Comparison of ENCODE assay signal across 8 cellular contexts in the genomic region with DNA sequence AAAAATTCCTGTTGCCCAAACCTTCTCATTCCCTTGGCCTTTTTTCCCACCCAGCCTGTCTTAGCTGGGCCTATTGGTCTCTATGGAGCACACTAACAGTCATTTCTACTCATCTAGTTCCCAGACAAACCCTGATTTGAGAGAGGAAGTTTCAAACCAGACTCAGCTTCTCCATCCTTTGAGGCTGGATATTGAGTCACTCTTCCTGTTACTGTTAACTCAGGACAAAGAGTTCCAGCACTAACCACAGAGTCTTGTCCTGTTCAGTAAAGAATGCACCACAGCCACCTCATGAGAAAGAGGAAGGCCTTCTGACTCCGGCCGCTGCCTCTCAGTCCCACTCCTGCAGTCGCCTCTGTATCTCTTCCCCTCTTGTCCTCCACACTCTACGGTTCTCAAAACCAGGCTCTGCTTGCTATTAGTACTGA.
A peak's percentile ranks its signal among the peaks of the same experiment; 100 is the strongest.
DNase-seq lines count a peak whose midpoint lies in the region; ATAC-seq and TF ChIP-seq lines count a peak whose summit lies in the region.

No MANE protein-coding gene starts in this region.

- no peak overlapping the region for H3K4me3 Mint-ChIP-seq in effector memory CD8-positive, alpha-beta T cell
- no peak overlapping the region for H3K4me3 Mint-ChIP-seq in nephron progenitor cell

- H3K4me1 ChIP-seq in skeletal muscle satellite cell (ENCODE audit: control insufficient read depth, insufficient read depth, low read length), result peaks cover 43% of the 10 kb centered on the region

- H3K9me3 Mint-ChIP-seq in effector memory CD8-positive, alpha-beta T cell, result no peaks in the 10 kb centered on the region
- no peaks in the 10 kb centered on the region for H3K9me3 Mint-ChIP-seq in nephron progenitor cell

- H3K4me2 ChIP-seq in skeletal muscle satellite cell (ENCODE audit: low read length), result peak overlapping the region; percentile 44

- peak; percentile 99 for DNase-seq in HCEC 1CT
- peak; percentile 100 for DNase-seq in SKM-1 treated with dmso at 0.1 percent for 144 hours (lab: John Stamatoyannopoulos, UW; ENCODE audit: unreplicated experiment)
- DNase-seq in head of caudate nucleus, result peak in 30 of 42 donors; percentile 8 to 72 (median 28)
- DNase-seq in effector memory CD8-positive, alpha-beta T cell, result no peak
- DNase-seq in nephron progenitor cell, result no peak
- no peak for DNase-seq in COR-L47 (lab: John Stamatoyannopoulos, UW)

- H3K27ac Mint-ChIP-seq in effector memory CD8-positive, alpha-beta T cell, result no peak overlapping the region
- no peak overlapping the region for H3K27ac Mint-ChIP-seq in nephron progenitor cell

- TF ChIP-seq CTCF in nephron progenitor cell (IDR thresholded peaks at IDR 0.05), result no peak

- no peaks in the 10 kb centered on the region for H3K9me3 ChIP-seq in skeletal muscle satellite cell (replicated peaks; ENCODE audit: low read length)

- peaks cover 0 to 3% of the 10 kb centered on the region in 2 donors for H3K4me1 Mint-ChIP-seq in effector memory CD8-positive, alpha-beta T cell (ENCODE audit: low read depth in 2 of 2)
- peaks cover 27% of the 10 kb centered on the region for H3K4me1 Mint-ChIP-seq in nephron progenitor cell

- no peaks in the 10 kb centered on the region for H3K27me3 ChIP-seq in skeletal muscle satellite cell (ENCODE audit: control insufficient read depth, insufficient read depth, low read length)

- no peaks in the 10 kb centered on the region for H3K36me3 ChIP-seq in skeletal muscle satellite cell (ENCODE audit: insufficient read depth, low read length)

- intact Hi-C loops in head of caudate nucleus (cut with DNase I), result loop anchor here (10.0 kb wide), 1 partner anchor 468 kb away; no protein-coding TSS in a partner anchor

- H3K9ac ChIP-seq in skeletal muscle satellite cell (ENCODE audit: low read depth, low read length), result peak overlapping the region; percentile 76

- H3K36me3 Mint-ChIP-seq in effector memory CD8-positive, alpha-beta T cell (ENCODE audit: insufficient read depth), result no peaks in the 10 kb centered on the region
- no peaks in the 10 kb centered on the region for H3K36me3 Mint-ChIP-seq in nephron progenitor cell (ENCODE audit: low read depth)

- H3K4me3 ChIP-seq in skeletal muscle satellite cell (ENCODE audit: low read length), result no peak overlapping the region

- ATAC-seq in effector memory CD8-positive, alpha-beta T cell (replicated peaks), result no peak
- no peak for ATAC-seq in HG03095 (IDR thresholded peaks at IDR 0.05; ENCODE audit: unreplicated experiment)

- H3K27me3 Mint-ChIP-seq in effector memory CD8-positive, alpha-beta T cell, result peaks cover 0 to 6% of the 10 kb centered on the region in 2 donors
- no peaks in the 10 kb centered on the region for H3K27me3 Mint-ChIP-seq in nephron progenitor cell (ENCODE audit: low read depth, poor library complexity)

Comparison
In these comparisons a context has a peak if more than half of its experiments do, and no peak if none do; other contexts are left out.
1. DNase-seq: peak in HCEC 1CT (single experiment), SKM-1 treated with dmso at 0.1 percent for 144 hours (single experiment) and head of caudate nucleus (30 of 42); none in effector memory CD8-positive, alpha-beta T cell (0 of 3), nephron progenitor cell (single experiment) and COR-L47 (single experiment).